In genomic region chr4:176287546-176287945, GRCh38 we compare ENCODE assay signal across 33 cellular contexts. TPM values are rescaled to one million over a fixed set of nuclear protein-coding genes. Genes with fewer than 3 reads are reported as not detected.
"Had no signal": no experiment of that assay in that cellular context is flagged by ENCODE, and none has a peak within 500 bp of the region (broad histone marks: within the 10 kb centered on the region; RNA-seq: fewer than 3 reads in every experiment).

No MANE protein-coding gene starts in this region.

- H3K9me3 ChIP-seq: lower lobe of right lung, neutrophil, stomach, testis, thyroid gland, transverse colon, upper lobe of left lung had no signal

- H3K4me1 ChIP-seq: left lung, lower lobe of right lung, parathyroid adenoma, stomach, testis, thyroid gland, upper lobe of left lung had no signal

- H3K27ac ChIP-seq: left lung, lower lobe of right lung, neural progenitor cell, neutrophil, parathyroid adenoma, skin epidermis, stomach, testis, thyroid gland, transverse colon, upper lobe of left lung had no signal

- H3K4me3 ChIP-seq: left lung, lower lobe of right lung, neural progenitor cell, skin epidermis, stomach, testis, thyroid gland, transverse colon, upper lobe of left lung had no signal

- H3K9ac ChIP-seq: neural progenitor cell, parathyroid adenoma had no signal

- H3K36me3 ChIP-seq: left lung, lower lobe of right lung, neural progenitor cell, neutrophil, stomach, thyroid gland, transverse colon, upper lobe of left lung had no signal

- H3K27me3 ChIP-seq: left lung, neural progenitor cell, neutrophil, stomach, testis, thyroid gland, transverse colon, upper lobe of left lung had no signal

- DNase-seq: hypothalamus; immature natural killer cell; kidney; left colon; left lung; lower lobe of right lung; mammary epithelial cell; mesendoderm; naive B cell; natural killer cell; nephron progenitor cell; occipital lobe; retina; right cardiac atrium; stimulated activated CD4-positive, alpha-beta T cell treated with anti-CD3 and anti-CD28 coated beads, Interleukin-12 subunit alpha, Interleukin-12 subunit beta, amount 100 ng/mL, for 4 hours; stimulated activated CD4-positive, alpha-beta T cell treated with anti-CD3 and anti-CD28 coated beads, Interleukin-15, amount 100 ng/mL, for 24 hours; stimulated activated CD4-positive, alpha-beta T cell treated with anti-CD3 and anti-CD28 coated beads, Interleukin-2, amount 100 ng/mL, for 24 hours; stimulated activated CD4-positive, alpha-beta T cell treated with anti-CD3 and anti-CD28 coated beads, Interleukin-4, amount 100 ng/mL, for 1 hour; stimulated activated naive B cell treated with anti-CD40 and anti-IgM and Interleukin-4, amounts not matched to agents 10 μg/mL and 1 μg/mL and 100 μg/mL, for 72 hours; stimulated activated naive CD8-positive, alpha-beta T cell treated with anti-CD3 and anti-CD28 coated beads, Interleukin-15, Interleukin-2, amounts not matched to agents 100 U/mL and 50 U/mL, for 24 hours; stomach; testis; thyroid gland; transverse colon; upper lobe of left lung had no signal

RNA-seq across cellular contexts. Expression of gene ASB5, which starts 18.5 kb away (rescaled TPM):
- total RNA-seq: left lung, liver, lower lobe of right lung, mammary epithelial cell, mesothelial cell of epicardium, mononuclear cell, natural killer cell, pulmonary artery endothelial cell, upper lobe of left lung had no signal
